ENCODE assay signal across 20 cellular contexts in genomic region chr12:115336506-115336905, GRCh38.
"Had no signal": no experiment of that assay in that cellular context is flagged by ENCODE, and none has a peak within 500 bp of the region (broad histone marks: within the 10 kb centered on the region; RNA-seq: fewer than 3 reads in every experiment).

No MANE protein-coding gene starts in this region.

- H3K4me1 Mint-ChIP-seq: stimulated activated effector memory CD8-positive, alpha-beta T cell treated with anti-CD3 and anti-CD28 coated beads, Interleukin-12 subunit alpha, Interleukin-12 subunit beta, amount 100 ng/mL, for 72 hours had no signal

- H3K4me3 ChIP-seq: colonic mucosa, esophagus squamous epithelium, gastroesophageal sphincter, lower lobe of right lung, psoas muscle, tibial artery, upper lobe of left lung, uterus had no signal

- H3K27me3 ChIP-seq: colonic mucosa, tibial artery, upper lobe of left lung, uterus had no signal

- H3K9me3 ChIP-seq: colonic mucosa, esophagus squamous epithelium, gastroesophageal sphincter, lower lobe of right lung, psoas muscle, tibial artery, upper lobe of left lung, uterus had no signal

- H3K36me3 ChIP-seq: colonic mucosa, esophagus squamous epithelium, gastroesophageal sphincter, lower lobe of right lung, tibial artery, upper lobe of left lung, uterus had no signal

- DNase-seq: colonic mucosa; dermis blood vessel endothelial cell; esophagus squamous epithelium; glutamatergic neuron; hippocampal formation; lower lobe of right lung; mesenchymal stem cell; midbrain; psoas muscle; retina; stimulated activated CD4-positive, alpha-beta T cell treated with anti-CD3 and anti-CD28 coated beads, Interleukin-4, amount 100 ng/mL, for 1 hour; stimulated activated CD8-positive, alpha-beta memory T cell treated with anti-CD3 and anti-CD28 coated beads, Interleukin-4, amount 100 ng/mL, for 48 hours; stimulated activated naive CD8-positive, alpha-beta T cell treated with anti-CD3 and anti-CD28 coated beads, Interleukin-15, Interleukin-2, amounts not matched to agents 100 U/mL and 50 U/mL, for 24 hours; tibial artery; upper lobe of left lung; uterus had no signal

- H3K9ac ChIP-seq: parathyroid adenoma had no signal

- H3K79me2 ChIP-seq: parathyroid adenoma had no signal

- H3K4me1 ChIP-seq: colonic mucosa, lower lobe of right lung, parathyroid adenoma, uterus had no signal

- H3K36me3 Mint-ChIP-seq: natural killer cell treated with Interleukin-12 subunit alpha and Interleukin-12 subunit beta and Interleukin-15 and Interleukin-18, amount 100 ng/mL, for 72 hours; stimulated activated effector memory CD8-positive, alpha-beta T cell treated with anti-CD3 and anti-CD28 coated beads, Interleukin-12 subunit alpha, Interleukin-12 subunit beta, amount 100 ng/mL, for 72 hours had no signal

- H2AFZ ChIP-seq: parathyroid adenoma had no signal

- H3K27me3 Mint-ChIP-seq: natural killer cell treated with Interleukin-12 subunit alpha and Interleukin-12 subunit beta and Interleukin-15 and Interleukin-18, amount 100 ng/mL, for 72 hours had no signal

- H3K4me3 Mint-ChIP-seq: natural killer cell treated with Interleukin-12 subunit alpha and Interleukin-12 subunit beta and Interleukin-15 and Interleukin-18, amount 100 ng/mL, for 72 hours; stimulated activated effector memory CD8-positive, alpha-beta T cell treated with anti-CD3 and anti-CD28 coated beads, Interleukin-12 subunit alpha, Interleukin-12 subunit beta, amount 100 ng/mL, for 72 hours had no signal

- H3K27ac Mint-ChIP-seq: natural killer cell treated with Interleukin-12 subunit alpha and Interleukin-12 subunit beta and Interleukin-15 and Interleukin-18, amount 100 ng/mL, for 72 hours; stimulated activated effector memory CD8-positive, alpha-beta T cell treated with anti-CD3 and anti-CD28 coated beads, Interleukin-12 subunit alpha, Interleukin-12 subunit beta, amount 100 ng/mL, for 72 hours had no signal

- H3K27ac ChIP-seq: colonic mucosa, esophagus squamous epithelium, gastroesophageal sphincter, lower lobe of right lung, parathyroid adenoma, psoas muscle, tibial artery, upper lobe of left lung, uterus had no signal
